Comparison of ENCODE assay signal across 14 cellular contexts in the genomic region with DNA sequence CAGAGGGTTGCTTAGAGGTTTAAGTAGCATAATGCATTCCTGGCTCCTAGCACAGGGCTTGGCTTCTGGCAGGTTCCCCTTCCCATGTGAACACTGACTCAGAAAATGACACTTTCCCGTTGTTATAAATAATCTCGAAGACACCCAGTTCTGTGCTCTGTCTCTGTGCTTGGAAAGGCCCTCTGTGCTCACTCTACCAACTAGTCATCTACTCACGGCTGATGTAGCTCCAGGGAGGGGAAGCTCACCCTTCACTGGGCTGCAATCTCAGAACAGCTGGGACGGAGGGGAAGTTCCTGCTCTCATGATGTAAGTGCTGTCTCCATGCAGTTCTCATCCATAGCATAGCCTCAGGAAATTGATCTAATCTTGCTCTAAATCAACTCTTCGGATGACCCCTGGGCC.
A peak's percentile ranks its signal among the peaks of the same experiment; 100 is the strongest.
DNase-seq lines count a peak whose midpoint lies in the region; ATAC-seq and TF ChIP-seq lines count a peak whose summit lies in the region.
"Had no signal": no experiment of that assay in that cellular context is flagged by ENCODE, and none has a peak within 500 bp of the region (broad histone marks: within the 10 kb centered on the region; RNA-seq: fewer than 3 reads in every experiment).

No MANE protein-coding gene starts in this region.

- ATAC-seq in Right ventricle myocardium superior (ENCODE audit: poor library complexity) (peak; percentile 38), aorta (ENCODE audit: low FRiP score) (peak; percentile 39)
- ATAC-seq: natural killer cell treated with Interleukin-12 subunit alpha and Interleukin-12 subunit beta and Interleukin-15 and Interleukin-18, amount 100 ng/mL, for 72 hours had no signal

- no peaks in the 10 kb centered on the region for H3K36me3 ChIP-seq in right atrium auricular region
- H3K36me3 ChIP-seq in aorta (ENCODE audit: control insufficient read depth in 1 of 2, insufficient read depth in 2 of 2, low read length in 1 of 2): no peaks in the 10 kb centered on the region
- H3K36me3 ChIP-seq: ascending aorta, gastrocnemius medialis had no signal

- H3K4me1 ChIP-seq in right atrium auricular region (no peaks in the 10 kb centered on the region), aorta (ENCODE audit: control insufficient read depth in 1 of 2, insufficient read depth in 2 of 2, low read length in 2 of 2) (no peaks in the 10 kb centered on the region)
- H3K4me1 ChIP-seq: ascending aorta, gastrocnemius medialis had no signal

- no peaks in the 10 kb centered on the region for H3K27me3 ChIP-seq in right atrium auricular region
- H3K27me3 ChIP-seq in dorsolateral prefrontal cortex: no peaks in the 10 kb centered on the region
- no peaks in the 10 kb centered on the region for H3K27me3 ChIP-seq in aorta (ENCODE audit: control insufficient read depth in 1 of 2, insufficient read depth in 2 of 2, low read length in 1 of 2)
- H3K27me3 ChIP-seq: ascending aorta, gastrocnemius medialis had no signal

- H3K27ac ChIP-seq in right atrium auricular region (no peak overlapping the region), dorsolateral prefrontal cortex (peak overlapping the region in 29 of 59 donors; percentile 18 to 81 (median 60)), aorta (ENCODE audit: low read depth in 1 of 2, low read length in 2 of 2) (no peak overlapping the region)
- H3K27ac ChIP-seq: gastrocnemius medialis had no signal

- no peak for TF ChIP-seq CTCF in right atrium auricular region (IDR thresholded peaks at IDR 0.05)
- TF ChIP-seq CTCF in dorsolateral prefrontal cortex (IDR thresholded peaks at IDR 0.05 in 54 of 56, conservative IDR thresholded peaks at IDR 0.05 in 2 of 56; ENCODE audit: low read depth in 1 of 56, partially characterized antibody in 56 of 56): no peak

- H3K9me3 ChIP-seq in right atrium auricular region (peaks cover 0 to 14% of the 10 kb centered on the region in 2 donors), aorta (ENCODE audit: control insufficient read depth, low read length) (peaks cover 7% of the 10 kb centered on the region)
- H3K9me3 ChIP-seq: ascending aorta, gastrocnemius medialis had no signal

- intact Hi-C loops in Right ventricle myocardium superior (cut with DNase I) (loop anchor here (5.0 kb wide), 1 partner anchor 149 kb away; no protein-coding TSS in a partner anchor), dorsolateral prefrontal cortex (cut with DNase I) (loop anchor here (2.0 to 10.0 kb wide), 2 partner anchors 221 to 231 kb away; a partner anchor contains a TSS), aorta (cut with DNase I) (loop anchor here (10.0 kb wide), 3 partner anchors 111 to 151 kb away; no protein-coding TSS in a partner anchor)

- DNase-seq in Right ventricle myocardium superior (no peak), right atrium auricular region (ENCODE audit: low spot score) (no peak), dorsolateral prefrontal cortex (peak in 8 of 10 donors; percentile 42 to 81 (median 62)), middle frontal gyrus (ENCODE audit: extremely low spot score, low spot score) (peak; percentile 61), aorta (no peak), NCI-H2196 treated with DMSO at 0.1 percent for 48 hours (lab: John Stamatoyannopoulos, UW; ENCODE audit: unreplicated experiment) (no peak), NCI-H128 (lab: John Stamatoyannopoulos, UW; ENCODE audit: unreplicated experiment) (no peak)
- no peak for DNase-seq in activated CD8-positive, alpha-beta memory T cell treated with anti-CD3 and anti-CD28 coated beads, Interleukin-2, amount 50 U/mL, for 4 hours
- DNase-seq: NCI-H526, RPMI8226, T1000 had no signal

- H3K4me3 ChIP-seq in right atrium auricular region (no peak overlapping the region), dorsolateral prefrontal cortex (no peak overlapping the region), aorta (ENCODE audit: low read length in 2 of 2) (no peak overlapping the region)
- H3K4me3 ChIP-seq: ascending aorta, gastrocnemius medialis had no signal

- 30 to 32% methylated on average over 5 of the region's 5 CpGs for WGBS in aorta, 2 donors

Comparison
In these comparisons a context has a peak if more than half of its experiments do, and no peak if none do; other contexts are left out.
1. DNase-seq: peak in dorsolateral prefrontal cortex (8 of 10) and middle frontal gyrus (single experiment); none in Right ventricle myocardium superior (single experiment), right atrium auricular region (single experiment), aorta (0 of 2), activated CD8-positive, alpha-beta memory T cell treated with anti-CD3 and anti-CD28 coated beads, Interleukin-2, amount 50 U/mL, for 4 hours (single experiment), NCI-H2196 treated with DMSO at 0.1 percent for 48 hours (single experiment) and NCI-H128 (single experiment).